In the genomic region with DNA sequence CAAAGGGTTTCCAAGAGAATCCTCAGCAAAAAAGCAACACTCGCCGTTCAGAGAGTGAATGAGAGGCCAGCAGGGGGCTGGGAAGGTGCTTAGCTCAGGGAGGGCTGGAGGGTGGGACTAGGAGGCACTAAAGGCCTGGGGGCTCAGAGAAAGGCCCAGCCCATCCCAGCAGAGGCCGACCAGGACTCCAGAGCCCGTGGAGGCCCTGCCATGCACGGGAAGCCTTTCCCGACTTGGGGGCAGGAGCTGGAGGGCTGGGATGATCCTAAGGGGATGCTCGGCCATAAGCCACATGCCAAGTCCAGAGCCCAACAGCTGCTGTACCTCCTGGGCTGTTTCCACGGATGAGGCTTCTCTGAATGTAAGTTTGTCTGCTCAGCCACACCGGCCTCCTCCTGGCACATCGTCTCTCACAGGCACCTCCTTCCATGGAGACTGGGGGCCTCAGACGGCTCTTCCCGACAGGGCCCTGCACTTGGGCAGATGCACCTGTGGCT, we compare ENCODE assay signal across 10 cellular contexts. TPM values are rescaled to one million over a fixed set of nuclear protein-coding genes. Genes with fewer than 3 reads are reported as not detected.
DNase-seq lines count a peak whose midpoint lies in the region; ATAC-seq and TF ChIP-seq lines count a peak whose summit lies in the region.
"Had no signal": no experiment of that assay in that cellular context is flagged by ENCODE, and none has a peak within 500 bp of the region (broad histone marks: within the 10 kb centered on the region; RNA-seq: fewer than 3 reads in every experiment).

No MANE protein-coding gene starts in this region.

- H3K9me1 ChIP-seq in IMR-90 (ENCODE audit: insufficient read depth, low read length), result peaks cover 47% of the 10 kb centered on the region

- peak overlapping the region in 8 of 10 donors; percentile 44 to 72 (median 54) for H3K4me3 Mint-ChIP-seq in naive thymus-derived CD4-positive, alpha-beta T cell

- BruUV-seq in IMR-90 (replicated peaks; lab: Mats Ljungman, UMichigan), result no TSS peak

- in situ Hi-C loops in IMR-90 (cut with MboI; ENCODE audit: low sequenced_read_pairs), result no loop called here
- in situ Hi-C loops in brain microvascular endothelial cell (cut with HindIII; ENCODE audit: low pct_ligation_motif_present, low sequenced_read_pairs), result no loop called here

- peak overlapping the region; percentile 53 for H4K5ac ChIP-seq in IMR-90 (ENCODE audit: low read depth, low read length)

- peaks cover 26% of the 10 kb centered on the region for H4K20me1 ChIP-seq in IMR-90 (ENCODE audit: insufficient read depth, low read length)

- peak; percentile 25; the same call in 1 of the 2 replicates for TF ChIP-seq CTCF in BE2C (IDR thresholded peaks at IDR 0.05; ENCODE audit: low read depth, low read length)
- TF ChIP-seq CTCF in IMR-90 (conservative IDR thresholded peaks at IDR 0.05; ENCODE audit: low read depth, low read length), result no peak
- peak; percentile 26 for TF ChIP-seq CTCF in brain microvascular endothelial cell (IDR thresholded peaks at IDR 0.05; ENCODE audit: low read depth, low read length, missing control alignments)

- dilution Hi-C loops in IMR-90 (cut with HindIII; ENCODE audit: low sequenced_read_pairs, unreplicated experiment), result no loop called here

- H3K27ac Mint-ChIP-seq in naive thymus-derived CD4-positive, alpha-beta T cell, result peak overlapping the region in 8 of 9 donors; percentile 67 to 93 (median 86)

- peak overlapping the region; percentile 71; the same call in 1 of the 3 replicates for H2BK15ac ChIP-seq in IMR-90 (ENCODE audit: low read depth, low read length)

- intact Hi-C loops in IMR-90 (cut with micrococcal nuclease), result no loop called here
- intact Hi-C loops in naive thymus-derived CD4-positive, alpha-beta T cell (cut with micrococcal nuclease), result loop anchor here (5.0 kb wide), 3 partner anchors 46 to 296 kb away; no protein-coding TSS in a partner anchor

- peak overlapping the region; percentile 30 for H3K18ac ChIP-seq in IMR-90 (ENCODE audit: low read depth, low read length)

- peaks cover 15 to 81% of the 10 kb centered on the region in 2 experiments; a peak in 3 of 4 replicates for H3K79me1 ChIP-seq in IMR-90 (ENCODE audit: low read depth in 1 of 2, low read length in 2 of 2)

- H3K4ac ChIP-seq in IMR-90 (ENCODE audit: low read depth, low read length), result peak overlapping the region; percentile 85

- POLR2A ChIA-PET in IMR-90 (lab: Charles Lee; ENCODE audit: unreplicated experiment), result no interaction called here
- POLR2A ChIA-PET in naive thymus-derived CD4-positive, alpha-beta T cell (lab: Charles Lee), result interaction anchor here (0.6 to 8.5 kb wide), 7 partner anchors 14 to 148 kb away, joined by 3 to 137 read pairs (median 4); partner anchors contain the start of gene RASA3

- H3K23ac ChIP-seq in IMR-90 (ENCODE audit: low read depth, low read length), result peak overlapping the region; percentile 97

- H3K27me3 ChIP-seq in BE2C, result no peaks in the 10 kb centered on the region
- H3K27me3 ChIP-seq in IMR-90 (ENCODE audit: control insufficient read depth, insufficient read depth, low read length), result no peaks in the 10 kb centered on the region
- no peaks in the 10 kb centered on the region for H3K27me3 ChIP-seq in brain microvascular endothelial cell (replicated peaks)
- no peaks in the 10 kb centered on the region for H3K27me3 ChIP-seq in naive thymus-derived CD4-positive, alpha-beta T cell (ENCODE audit: control insufficient read depth in 2 of 2, insufficient read depth in 2 of 2, low read length in 2 of 2)

- no peaks in the 10 kb centered on the region for H3K27me3 Mint-ChIP-seq in naive thymus-derived CD4-positive, alpha-beta T cell

- peaks cover 20% of the 10 kb centered on the region for H3K4me1 ChIP-seq in BE2C
- peaks cover 68% of the 10 kb centered on the region for H3K4me1 ChIP-seq in IMR-90 (ENCODE audit: control insufficient read depth, insufficient read depth, low read length)
- H3K4me1 ChIP-seq in naive thymus-derived CD4-positive, alpha-beta T cell (ENCODE audit: control insufficient read depth in 2 of 2, insufficient read depth in 2 of 2, low read length in 2 of 2), result peaks cover 52 to 81% of the 10 kb centered on the region in 2 donors
- H3K4me1 ChIP-seq: parathyroid adenoma had no signal

- H3K4me2 ChIP-seq in IMR-90 (ENCODE audit: low read depth, low read length), result peak overlapping the region; percentile 35; the same call in 1 of the 2 replicates

- H3K9ac ChIP-seq in IMR-90 (ENCODE audit: low read depth, low read length), result peak overlapping the region; percentile 57
- H3K9ac ChIP-seq: parathyroid adenoma had no signal

- H2AK5ac ChIP-seq in IMR-90 (ENCODE audit: low read depth, low read length), result peak overlapping the region; percentile 73

- CTCF ChIA-PET in IMR-90 (lab: Yijun Ruan, JAX), result no interaction called here
- CTCF ChIA-PET in naive thymus-derived CD4-positive, alpha-beta T cell (lab: Charles Lee), result interaction anchor here (1.5 to 2.9 kb wide), 4 partner anchors 14 to 293 kb away, joined by 4 to 11 read pairs (median 8); no protein-coding TSS in a partner anchor

- peak overlapping the region; percentile 59 to 65 for H4K8ac ChIP-seq in IMR-90 (ENCODE audit: low read depth in 2 of 2, low read length in 2 of 2)

- peak overlapping the region; percentile 94 for H3K14ac ChIP-seq in IMR-90 (replicated peaks; ENCODE audit: low read depth, low read length)

- H3K4me3 ChIP-seq in BE2C (ENCODE audit: low read depth, low read length), result no peak overlapping the region
- H3K4me3 ChIP-seq in IMR-90 (ENCODE audit: insufficient read depth, low read depth, low read length), result no peak overlapping the region
- no peak overlapping the region for H3K4me3 ChIP-seq in brain microvascular endothelial cell (ENCODE audit: low read depth, low read length)
- H3K4me3 ChIP-seq in naive thymus-derived CD4-positive, alpha-beta T cell (ENCODE audit: low read length), result no peak overlapping the region

- H3K36me3 ChIP-seq in BE2C (no peaks in the 10 kb centered on the region; the same call in 1 of the 2 replicates), IMR-90 (ENCODE audit: control insufficient read depth, insufficient read depth, low read length) (peaks cover 10% of the 10 kb centered on the region), brain microvascular endothelial cell (replicated peaks) (peaks cover 16% of the 10 kb centered on the region)
- peaks cover 0 to 69% (median 27%) of the 10 kb centered on the region in 3 experiments for H3K36me3 ChIP-seq in naive thymus-derived CD4-positive, alpha-beta T cell (ENCODE audit: control insufficient read depth in 2 of 3, insufficient read depth in 3 of 3, low read length in 3 of 3)

- peaks cover 6 to 45% (median 30%) of the 10 kb centered on the region in 5 donors for H3K36me3 Mint-ChIP-seq in naive thymus-derived CD4-positive, alpha-beta T cell

- ATAC-seq in IMR-90 (ENCODE audit: low read depth) (no peak), GM21423 (IDR thresholded peaks at IDR 0.05; ENCODE audit: unreplicated experiment) (no peak), GM21825 (IDR thresholded peaks at IDR 0.05; ENCODE audit: unreplicated experiment) (no peak)
- no peak for ATAC-seq in naive thymus-derived CD4-positive, alpha-beta T cell

- H3K9me3 Mint-ChIP-seq in naive thymus-derived CD4-positive, alpha-beta T cell, result peaks cover 0 to 18% (median 0%) of the 10 kb centered on the region in 11 donors

- peak overlapping the region; percentile 96 for H2BK5ac ChIP-seq in IMR-90 (ENCODE audit: low read depth, low read length, poor library complexity, severe bottlenecking)

- H2AFZ ChIP-seq in IMR-90 (replicated peaks; ENCODE audit: low read length, poor library complexity), result no peak overlapping the region
- H2AFZ ChIP-seq: parathyroid adenoma had no signal

- TF ChIP-seq POLR2A in IMR-90 (IDR thresholded peaks at IDR 0.05; ENCODE audit: low read depth, low read length), result no peak

- peak overlapping the region; percentile 92 for H2AK9ac ChIP-seq in IMR-90 (replicated peaks; ENCODE audit: low read depth, low read length, poor library complexity)

- WGBS in IMR-90 (ENCODE audit: extremely low coverage in 2 of 2, insufficient read length in 1 of 2), 2 experiments, result 66% methylated on average over 2 of the region's 12 CpGs; no CpG with 5 or more reads in 1 of the 2 experiments

- peaks cover 55 to 88% (median 67%) of the 10 kb centered on the region in 7 donors for H3K4me1 Mint-ChIP-seq in naive thymus-derived CD4-positive, alpha-beta T cell

- H2BK120ac ChIP-seq in IMR-90 (ENCODE audit: low read depth, low read length), result peak overlapping the region; percentile 88

- H4K91ac ChIP-seq in IMR-90 (ENCODE audit: insufficient read depth, low read depth, low read length), result peak overlapping the region; percentile 73

- no peak for TF ChIP-seq RAD21 in IMR-90 (IDR thresholded peaks at IDR 0.05; ENCODE audit: low read length)

- H2BK20ac ChIP-seq in IMR-90 (ENCODE audit: low read depth, low read length), result peak overlapping the region; percentile 78

- H3K9me3 ChIP-seq in BE2C (no peaks in the 10 kb centered on the region), IMR-90 (ENCODE audit: control insufficient read depth, insufficient read depth, low read length) (no peaks in the 10 kb centered on the region)
- no peaks in the 10 kb centered on the region for H3K9me3 ChIP-seq in naive thymus-derived CD4-positive, alpha-beta T cell (ENCODE audit: control insufficient read depth in 2 of 3, low read length in 3 of 3)

- peak overlapping the region; percentile 92 for H3K27ac ChIP-seq in IMR-90 (ENCODE audit: insufficient read depth, low read length)
- H3K27ac ChIP-seq in brain microvascular endothelial cell, result no peak overlapping the region
- H3K27ac ChIP-seq in naive thymus-derived CD4-positive, alpha-beta T cell (ENCODE audit: low read depth, low read length), result peak overlapping the region; percentile 48
- H3K27ac ChIP-seq: parathyroid adenoma had no signal

- DNase-seq in BE2C, result no peak
- no peak for DNase-seq in IMR-90
- DNase-seq in brain microvascular endothelial cell, result no peak
- DNase-seq in naive thymus-derived CD4-positive, alpha-beta T cell, result peak in 1 of 9 donors; percentile 20
- no peak for DNase-seq in NK-92 treated with Interleukin-12 subunit alpha and Interleukin-12 subunit beta, amount 100 ng/mL, for 24 hours (lab: John Stamatoyannopoulos, UW)
- no peak for DNase-seq in dedifferentiated amniotic fluid mesenchymal stem cell (ENCODE audit: extremely low spot score)
- DNase-seq: effector CD8-positive, alpha-beta T cell had no signal

- H3K56ac ChIP-seq in IMR-90 (ENCODE audit: extremely low read depth, insufficient read depth, low read length), result peak overlapping the region; percentile 52; the same call in 1 of the 2 replicates

TF ChIP-seq in IMR-90, 13 proteins besides CTCF, POLR2A, EP300 and RAD21 (continues in another document):
- no peak for TF ChIP-seq SMC3 (IDR thresholded peaks at IDR 0.05; ENCODE audit: low read depth, low read length)
- TF ChIP-seq NFE2L2 (IDR thresholded peaks at IDR 0.05; ENCODE audit: low read depth, low read length), result no peak
- TF ChIP-seq CHD1 (IDR thresholded peaks at IDR 0.05; ENCODE audit: low read depth, low read length), result no peak

RNA-seq across cellular contexts. Expression of gene RASA3, which starts 19.5 kb away (rescaled TPM):
- 5.1 TPM for polyA plus RNA-seq in BE2C (2012; ENCODE audit: insufficient read depth, insufficient read length, low read depth)
- 21.0 and 22.8 TPM in 2 replicates for total RNA-seq in IMR-90 (2012; rRNA removed)
- polyA plus RNA-seq in IMR-90 (2012; rRNA removed), result 31.0 and 31.4 TPM in 2 replicates
- 22.9 and 29.5 TPM in 2 replicates for polyA plus RNA-seq in IMR-90 (2012; cell fraction: cytosol; rRNA removed)
- 48.4 and 48.8 TPM in 2 replicates for polyA plus RNA-seq in IMR-90 (2012; cell fraction: nucleus; rRNA removed; ENCODE audit: low replicate concordance)
- total RNA-seq in naive thymus-derived CD4-positive, alpha-beta T cell, result 100 to 1,000 TPM; 110 to 227 (median 199) TPM
- 100 to 1,000 TPM; 109 to 195 TPM for polyA plus RNA-seq in naive thymus-derived CD4-positive, alpha-beta T cell
